In the genomic region with DNA sequence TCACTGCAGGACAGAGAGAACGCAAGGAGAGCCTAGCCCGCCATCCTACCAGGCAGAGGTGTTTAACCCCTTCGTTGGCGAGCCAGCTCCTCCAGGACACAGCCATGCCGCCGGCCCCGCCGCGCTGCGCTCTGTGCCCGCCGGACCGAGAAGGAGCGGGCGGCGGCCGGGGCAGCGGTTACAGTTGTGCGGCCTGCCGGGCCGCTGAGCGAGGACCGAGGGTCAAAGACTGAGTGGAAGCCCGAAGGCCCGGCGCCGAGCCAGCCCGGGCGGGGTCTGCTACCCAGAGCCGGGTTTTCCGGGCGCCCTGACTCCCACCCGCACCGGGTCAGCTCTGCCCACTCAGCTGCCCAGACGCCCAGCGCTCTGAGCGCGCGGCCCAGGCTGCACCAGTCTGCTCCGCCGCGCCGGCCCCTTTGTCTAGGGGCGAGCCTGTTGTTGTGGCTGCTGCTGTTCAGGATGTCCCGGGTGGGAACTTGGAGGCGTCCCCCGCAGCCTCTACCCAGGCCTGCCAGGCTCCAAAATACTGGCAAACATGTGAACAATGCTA, we compare ENCODE assay signal across 8 cellular contexts. TPM values are rescaled to one million over a fixed set of nuclear protein-coding genes. Genes with fewer than 3 reads are reported as not detected.
DNase-seq lines count a peak whose midpoint lies in the region; ATAC-seq and TF ChIP-seq lines count a peak whose summit lies in the region.

A gene (minus strand): TSS at position 235 of the 550 bp plus-strand sequence. CDS start 129 bp downstream, at position 106.

- peak within 1 kb of the TSS; percentile 87 for H3K4me2 ChIP-seq in neural progenitor cell

- peak within 1 kb of the TSS; percentile 98 for H3K27ac Mint-ChIP-seq in neural progenitor cell
- no peak within 1 kb of the TSS for H3K27ac Mint-ChIP-seq in stimulated activated naive B cell treated with anti-CD40 and anti-IgM and Interleukin-4, amounts not matched to agents 10 μg/mL and 1 μg/mL and 100 μg/mL, for 72 hours

- CTCF ChIA-PET in AG04449 (lab: Yijun Ruan, JAX): no interaction called here

- H3K9ac ChIP-seq in neural progenitor cell: peak within 1 kb of the TSS; percentile 38

- no peak for TF ChIP-seq CTCF in AG04449 (IDR thresholded peaks at IDR 0.05; ENCODE audit: insufficient read depth, low read length, missing control alignments)
- TF ChIP-seq CTCF in neural progenitor cell (IDR thresholded peaks at IDR 0.05): no peak

- H3K79me2 ChIP-seq in neural progenitor cell (ENCODE audit: low read depth): no peaks in the 10 kb centered on the region

- H3K27me3 Mint-ChIP-seq in neural progenitor cell (ENCODE audit: insufficient read depth, low read depth): peaks cover 2% of the 10 kb centered on the region
- H3K27me3 Mint-ChIP-seq in stimulated activated naive B cell treated with anti-CD40 and anti-IgM and Interleukin-4, amounts not matched to agents 10 μg/mL and 1 μg/mL and 100 μg/mL, for 72 hours: peaks cover 13 to 21% of the 10 kb centered on the region in 2 donors

- no peaks in the 10 kb centered on the region for H3K36me3 ChIP-seq in neural progenitor cell

- peak within 1 kb of the TSS; percentile 56 for H3K4me3 ChIP-seq in AG04449 (ENCODE audit: low read depth, low read length)
- H3K4me3 ChIP-seq in neural progenitor cell: peak within 1 kb of the TSS; percentile 53

- peak within 1 kb of the TSS; percentile 90 for H3K27ac ChIP-seq in neural progenitor cell

- intact Hi-C loops in head of caudate nucleus (cut with DNase I): no loop called here

- H2AFZ ChIP-seq in neural progenitor cell (replicated peaks): peak within 1 kb of the TSS; percentile 83

- DNase-seq in AG04449 (ENCODE audit: low read depth, low spot score) (no peak), SK-N-DZ (ENCODE audit: low spot score) (peak; percentile 82), head of caudate nucleus (peak; percentile 12 to 79 (median 59)), neural progenitor cell (ENCODE audit: low spot score) (peak; percentile 88)
- no peak for DNase-seq in stimulated activated naive B cell treated with anti-CD40 and anti-IgM and Interleukin-4, amounts not matched to agents 10 μg/mL and 1 μg/mL and 100 μg/mL, for 72 hours
- DNase-seq in stimulated activated CD8-positive, alpha-beta memory T cell treated with anti-CD3 and anti-CD28 coated beads, Interleukin-4, amount 100 ng/mL, for 48 hours: no peak

- H4K20me1 ChIP-seq in neural progenitor cell (ENCODE audit: low read depth): no peaks in the 10 kb centered on the region

- peaks cover 30% of the 10 kb centered on the region for H3K4me1 ChIP-seq in neural progenitor cell

- peaks cover 42% of the 10 kb centered on the region for H3K4me1 Mint-ChIP-seq in neural progenitor cell
- no peaks in the 10 kb centered on the region for H3K4me1 Mint-ChIP-seq in stimulated activated naive B cell treated with anti-CD40 and anti-IgM and Interleukin-4, amounts not matched to agents 10 μg/mL and 1 μg/mL and 100 μg/mL, for 72 hours

- H3K9me3 Mint-ChIP-seq in neural progenitor cell: no peaks in the 10 kb centered on the region
- no peaks in the 10 kb centered on the region for H3K9me3 Mint-ChIP-seq in stimulated activated naive B cell treated with anti-CD40 and anti-IgM and Interleukin-4, amounts not matched to agents 10 μg/mL and 1 μg/mL and 100 μg/mL, for 72 hours

- peak within 1 kb of the TSS; percentile 83 for H3K4me3 Mint-ChIP-seq in neural progenitor cell
- no peak within 1 kb of the TSS for H3K4me3 Mint-ChIP-seq in stimulated activated naive B cell treated with anti-CD40 and anti-IgM and Interleukin-4, amounts not matched to agents 10 μg/mL and 1 μg/mL and 100 μg/mL, for 72 hours

- no peaks in the 10 kb centered on the region for H3K36me3 Mint-ChIP-seq in neural progenitor cell
- no peaks in the 10 kb centered on the region for H3K36me3 Mint-ChIP-seq in stimulated activated naive B cell treated with anti-CD40 and anti-IgM and Interleukin-4, amounts not matched to agents 10 μg/mL and 1 μg/mL and 100 μg/mL, for 72 hours

- peaks cover 20% of the 10 kb centered on the region for H3F3A ChIP-seq in neural progenitor cell (ENCODE audit: low read depth)

- H3K27me3 ChIP-seq in neural progenitor cell: no peaks in the 10 kb centered on the region

- no peaks in the 10 kb centered on the region for H3K9me3 ChIP-seq in neural progenitor cell (ENCODE audit: low read depth)

- ATAC-seq in stimulated activated naive B cell treated with anti-CD40 and anti-IgM and Interleukin-4, amounts not matched to agents 10 μg/mL and 1 μg/mL and 100 μg/mL, for 72 hours (replicated peaks): no peak
- ATAC-seq in HG03280 (IDR thresholded peaks at IDR 0.05; ENCODE audit: unreplicated experiment) (no peak), GM21737 (IDR thresholded peaks at IDR 0.05; ENCODE audit: unreplicated experiment) (no peak)

- POLR2A ChIA-PET in AG04449 (lab: Yijun Ruan, JAX): no interaction called here

RNA-seq across cellular contexts. Expression of the gene that starts here (rescaled TPM):
- 4.3 and 8.4 TPM in 2 replicates for polyA plus RNA-seq in SK-N-DZ (2014; cell fraction: cytosol; rRNA removed)
- polyA plus RNA-seq in SK-N-DZ (2014; cell fraction: nucleus; rRNA removed): 18.0 and 35.4 TPM in 2 replicates
- 3.3 and 7.1 TPM in 2 replicates for total RNA-seq in neural progenitor cell (ENCODE audit: low replicate concordance)

Comparison
In these comparisons a context has a peak if more than half of its experiments do, and no peak if none do; other contexts are left out.
1. DNase-seq: peak in SK-N-DZ (single experiment), head of caudate nucleus (42 of 42) and neural progenitor cell (single experiment); none in AG04449 (single experiment), stimulated activated naive B cell treated with anti-CD40 and anti-IgM and Interleukin-4, amounts not matched to agents 10 μg/mL and 1 μg/mL and 100 μg/mL, for 72 hours (single experiment) and stimulated activated CD8-positive, alpha-beta memory T cell treated with anti-CD3 and anti-CD28 coated beads, Interleukin-4, amount 100 ng/mL, for 48 hours (single experiment).